9 cellular contexts compared by ENCODE assay signal in the genomic region with DNA sequence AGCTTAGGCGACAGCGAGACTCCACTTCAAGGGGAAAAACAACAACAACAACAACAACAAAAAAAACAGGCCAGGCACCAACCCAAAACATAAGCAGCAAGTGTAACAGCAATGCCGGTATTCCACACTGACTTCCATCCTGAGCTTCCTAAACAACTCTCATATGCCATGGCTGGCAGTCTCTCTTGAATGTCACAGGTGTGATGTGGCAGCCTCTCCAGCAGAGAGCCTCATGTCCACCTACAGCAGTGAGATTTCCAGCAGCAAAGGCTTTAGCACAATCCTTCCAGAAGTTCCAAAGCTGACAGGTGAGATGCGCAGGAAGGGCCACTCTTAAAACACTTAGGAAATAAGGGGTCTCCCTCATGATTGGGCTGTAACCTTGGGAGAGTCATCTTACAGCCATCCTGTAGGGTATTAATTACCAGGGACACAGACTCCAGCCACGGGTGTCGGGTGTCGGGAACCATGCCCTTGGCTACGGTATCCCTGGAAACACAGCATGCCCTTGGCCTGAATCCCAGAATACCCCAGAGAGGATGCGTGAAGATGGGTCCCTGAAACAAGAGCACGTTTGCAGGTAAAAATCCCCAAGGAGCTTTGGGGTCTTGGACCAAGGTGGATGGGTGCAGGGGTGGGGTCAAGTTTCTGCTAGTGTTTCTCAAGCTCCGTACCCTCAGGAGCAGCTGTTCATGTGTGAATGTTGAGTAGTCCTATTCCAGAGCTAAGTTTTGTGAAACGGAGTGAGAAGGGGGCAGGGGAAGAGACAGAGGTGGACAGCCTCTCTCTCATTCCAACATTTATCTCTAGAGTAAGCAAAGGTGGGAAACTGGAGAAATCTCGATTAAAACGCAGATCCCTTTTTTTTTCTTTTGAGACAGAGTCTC. TPM values are rescaled to one million over a fixed set of nuclear protein-coding genes. Genes with fewer than 3 reads are reported as not detected.
DNase-seq lines count a peak whose midpoint lies in the region; ATAC-seq and TF ChIP-seq lines count a peak whose summit lies in the region.
"Had no signal": no experiment of that assay in that cellular context is flagged by ENCODE, and none has a peak within 500 bp of the region (broad histone marks: within the 10 kb centered on the region; RNA-seq: fewer than 3 reads in every experiment).

No MANE protein-coding gene starts in this region.

- H3K27ac ChIP-seq in body of pancreas: peak overlapping the region in 2 of 4 donors; percentile 4 to 33
- H3K27ac ChIP-seq in neural cell (ENCODE audit: low read length): no peak overlapping the region
- H3K27ac ChIP-seq in ascending aorta: no peak overlapping the region

- no peaks in the 10 kb centered on the region for H3F3A ChIP-seq in neural cell (ENCODE audit: insufficient read depth, low read length, poor library complexity, severe bottlenecking)

- peaks cover 42% of the 10 kb centered on the region for H3K79me2 ChIP-seq in neural cell (replicated peaks; ENCODE audit: insufficient read depth, low read length)

- H3K9ac ChIP-seq in neural cell (ENCODE audit: low read length): no peak overlapping the region

- H3K9me3 ChIP-seq in body of pancreas: no peaks in the 10 kb centered on the region
- no peaks in the 10 kb centered on the region for H3K9me3 ChIP-seq in neural cell (ENCODE audit: low read length)
- H3K9me3 ChIP-seq in ascending aorta: no peaks in the 10 kb centered on the region

- no peak overlapping the region for H2AFZ ChIP-seq in neural cell (ENCODE audit: low read depth, low read length)

- ATAC-seq in body of pancreas: peak; percentile 61
- ATAC-seq in HG02885 (IDR thresholded peaks at IDR 0.05; ENCODE audit: poor library complexity, unreplicated experiment): no peak

- H3K4me2 ChIP-seq in neural cell (ENCODE audit: low read length): no peak overlapping the region

- intact Hi-C loops in body of pancreas (cut with DNase I): no loop called here
- intact Hi-C loops in ascending aorta (cut with DNase I): no loop called here

- no peaks in the 10 kb centered on the region for H3K27me3 ChIP-seq in body of pancreas
- no peaks in the 10 kb centered on the region for H3K27me3 ChIP-seq in neural cell (ENCODE audit: insufficient read depth, low read depth, low read length)
- H3K27me3 ChIP-seq in ascending aorta: no peaks in the 10 kb centered on the region

- no peak overlapping the region for H3K4me3 ChIP-seq in body of pancreas
- H3K4me3 ChIP-seq in neural cell (ENCODE audit: low read length): no peak overlapping the region
- no peak overlapping the region for H3K4me3 ChIP-seq in ascending aorta

- no peaks in the 10 kb centered on the region for H3K36me3 ChIP-seq in body of pancreas (replicated peaks in 1 of 2; ENCODE audit: insufficient read depth in 1 of 2, low read depth in 2 of 2)
- H3K36me3 ChIP-seq in neural cell (ENCODE audit: insufficient read depth, low read length): no peaks in the 10 kb centered on the region
- H3K36me3 ChIP-seq in ascending aorta: no peaks in the 10 kb centered on the region

- no peaks in the 10 kb centered on the region for H4K20me1 ChIP-seq in neural cell (ENCODE audit: insufficient read depth)

- H3K9me2 ChIP-seq in neural cell (ENCODE audit: insufficient read depth, low read length): no peaks in the 10 kb centered on the region

- TF ChIP-seq CTCF in body of pancreas (IDR thresholded peaks at IDR 0.05) (peak in 5 of 7 experiments; percentile 11 to 60 (median 49)), neural cell (IDR thresholded peaks at IDR 0.05; ENCODE audit: poor library complexity, severe bottlenecking) (peak; percentile 26), ascending aorta (IDR thresholded peaks at IDR 0.05) (no peak)

- 37 to 41% methylated on average over 14 of the region's 14 CpGs for WGBS in body of pancreas, 2 donors

- DNase-seq in G401 (ENCODE audit: low spot score) (peak; percentile 90), NCI-H1694 (lab: John Stamatoyannopoulos, UW) (peak; percentile 54), body of pancreas (peak; percentile 38 to 64 (median 58)), ascending aorta (ENCODE audit: low spot score in 2 of 2) (no peak), SKM-1 (lab: John Stamatoyannopoulos, UW; ENCODE audit: unreplicated experiment) (no peak)
- DNase-seq in effector CD8-positive, alpha-beta T cell (lab: John Stamatoyannopoulos, UW): no peak
- DNase-seq: Karpas-422 had no signal

- TF ChIP-seq EP300 in neural cell (conservative IDR thresholded peaks at IDR 0.05; ENCODE audit: poor library complexity, severe bottlenecking): no peak

- no peak for TF ChIP-seq RAD21 in neural cell (conservative IDR thresholded peaks at IDR 0.05)

- TF ChIP-seq POLR2A in body of pancreas (IDR thresholded peaks at IDR 0.05): no peak

- peaks cover 39% of the 10 kb centered on the region for H3K4me1 ChIP-seq in body of pancreas
- peaks cover 0 to 9% of the 10 kb centered on the region in 2 donors for H3K4me1 ChIP-seq in ascending aorta

- in situ Hi-C loops in G401 (cut with HindIII; ENCODE audit: low sequenced_read_pairs): loop anchor here (25.0 kb wide), 1 partner anchor 130 kb away; a partner anchor contains a TSS

TF ChIP-seq in neural cell, 6 proteins besides CTCF, POLR2A, EP300 and RAD21:
- no peak for TF ChIP-seq MXI1 (conservative IDR thresholded peaks at IDR 0.05; ENCODE audit: poor library complexity, severe bottlenecking)
- no peak for TF ChIP-seq TAF1 (IDR thresholded peaks at IDR 0.05; ENCODE audit: low read depth)
- TF ChIP-seq, protein P1, sequence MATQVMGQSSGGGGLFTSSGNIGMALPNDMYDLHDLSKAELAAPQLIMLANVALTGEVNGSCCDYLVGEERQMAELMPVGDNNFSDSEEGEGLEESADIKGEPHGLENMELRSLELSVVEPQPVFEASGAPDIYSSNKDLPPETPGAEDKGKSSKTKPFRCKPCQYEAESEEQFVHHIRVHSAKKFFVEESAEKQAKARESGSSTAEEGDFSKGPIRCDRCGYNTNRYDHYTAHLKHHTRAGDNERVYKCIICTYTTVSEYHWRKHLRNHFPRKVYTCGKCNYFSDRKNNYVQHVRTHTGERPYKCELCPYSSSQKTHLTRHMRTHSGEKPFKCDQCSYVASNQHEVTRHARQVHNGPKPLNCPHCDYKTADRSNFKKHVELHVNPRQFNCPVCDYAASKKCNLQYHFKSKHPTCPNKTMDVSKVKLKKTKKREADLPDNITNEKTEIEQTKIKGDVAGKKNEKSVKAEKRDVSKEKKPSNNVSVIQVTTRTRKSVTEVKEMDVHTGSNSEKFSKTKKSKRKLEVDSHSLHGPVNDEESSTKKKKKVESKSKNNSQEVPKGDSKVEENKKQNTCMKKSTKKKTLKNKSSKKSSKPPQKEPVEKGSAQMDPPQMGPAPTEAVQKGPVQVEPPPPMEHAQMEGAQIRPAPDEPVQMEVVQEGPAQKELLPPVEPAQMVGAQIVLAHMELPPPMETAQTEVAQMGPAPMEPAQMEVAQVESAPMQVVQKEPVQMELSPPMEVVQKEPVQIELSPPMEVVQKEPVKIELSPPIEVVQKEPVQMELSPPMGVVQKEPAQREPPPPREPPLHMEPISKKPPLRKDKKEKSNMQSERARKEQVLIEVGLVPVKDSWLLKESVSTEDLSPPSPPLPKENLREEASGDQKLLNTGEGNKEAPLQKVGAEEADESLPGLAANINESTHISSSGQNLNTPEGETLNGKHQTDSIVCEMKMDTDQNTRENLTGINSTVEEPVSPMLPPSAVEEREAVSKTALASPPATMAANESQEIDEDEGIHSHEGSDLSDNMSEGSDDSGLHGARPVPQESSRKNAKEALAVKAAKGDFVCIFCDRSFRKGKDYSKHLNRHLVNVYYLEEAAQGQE (IDR thresholded peaks at IDR 0.05; ENCODE audit: borderline replicate concordance): no peak
- TF ChIP-seq POLR2AphosphoS5 (IDR thresholded peaks at IDR 0.05): no peak
- TF ChIP-seq EZH2 (IDR thresholded peaks at IDR 0.05; ENCODE audit: borderline replicate concordance, insufficient read depth, low read length, poor library complexity, severe bottlenecking): no peak
- TF ChIP-seq SMC3 (conservative IDR thresholded peaks at IDR 0.05; ENCODE audit: poor library complexity): no peak

RNA-seq across cellular contexts. Expression of a gene that starts 31.4 kb away (rescaled TPM):
- 136 and 175 TPM in 2 replicates for total RNA-seq in G401 (2014; rRNA removed; shearing (Covaris generic))
- 10 to 100 TPM; 60.2 to 64.6 TPM for total RNA-seq in body of pancreas
- 77.2 and 81.0 TPM in 2 replicates for polyA plus RNA-seq in neural cell
- 134 TPM in 2 replicates for polyA minus RNA-seq in neural cell
- total RNA-seq in ascending aorta: 84.6 TPM

Comparison
In these comparisons a context has a peak if more than half of its experiments do, and no peak if none do; other contexts are left out.
1. DNase-seq: peak in G401 (single experiment), NCI-H1694 (single experiment) and body of pancreas (4 of 4); none in effector CD8-positive, alpha-beta T cell (single experiment), ascending aorta (0 of 2) and SKM-1 (single experiment).
2. CTCF ChIP-seq: peak in body of pancreas (5 of 7) and neural cell (single experiment); none in ascending aorta (0 of 3).